ENCODE assay signal across 12 cellular contexts in genomic region chr4:187586892-187587291, GRCh38.
DNase-seq lines count a peak whose midpoint lies in the region; ATAC-seq and TF ChIP-seq lines count a peak whose summit lies in the region.
"Had no signal": no experiment of that assay in that cellular context is flagged by ENCODE, and none has a peak within 500 bp of the region (broad histone marks: within the 10 kb centered on the region; RNA-seq: fewer than 3 reads in every experiment).

No MANE protein-coding gene starts in this region.

- TF ChIP-seq POLR2A in HCT116 (IDR thresholded peaks at IDR 0.05; ENCODE audit: borderline replicate concordance, extremely low read depth, insufficient read depth, insufficient read length): no peak

- H3K27me3 ChIP-seq in HCT116 (ENCODE audit: insufficient read depth, low read length): no peaks in the 10 kb centered on the region
- H3K27me3 ChIP-seq: BE2C had no signal

- H3K36me3 ChIP-seq in HCT116 (ENCODE audit: control insufficient read depth in 1 of 2, insufficient read depth in 2 of 2, low read length in 2 of 2): no peaks in the 10 kb centered on the region
- H3K36me3 ChIP-seq: BE2C had no signal

- H3K9ac ChIP-seq in HCT116 (ENCODE audit: low read length): peak overlapping the region; percentile 63

- H3K4me3 ChIP-seq in HCT116 (replicated peaks in 1 of 2; ENCODE audit: low read depth in 1 of 2, low read length in 2 of 2) (peak overlapping the region; percentile 63), foreskin fibroblast (ENCODE audit: low read depth in 1 of 2, low read length in 2 of 2) (no peak overlapping the region)
- H3K4me3 ChIP-seq: GM12878 had no signal

- RAD21 ChIA-PET in HCT116 (lab: Charles Lee; ENCODE audit: low non-redundant PET in 1 of 2, low total read pairs in 2 of 2, uncharacterized antibody in 2 of 2, unreplicated experiment in 2 of 2): no interaction called here

- no peaks in the 10 kb centered on the region for H4K20me1 ChIP-seq in HCT116 (ENCODE audit: insufficient read depth)

- H2AFZ ChIP-seq in HCT116 (ENCODE audit: low read depth, low read length, poor library complexity, severe bottlenecking): peak overlapping the region; percentile 93

- CTCF ChIA-PET in HCT116 (lab: Charles Lee): interaction anchor here (0.9 kb wide), 1 partner anchor 20 kb away, joined by 5 read pairs; no protein-coding TSS in a partner anchor

- no peak for TF ChIP-seq CTCF in HCT116 (IDR thresholded peaks at IDR 0.05 in 2 of 3, conservative IDR thresholded peaks at IDR 0.05 in 1 of 3; ENCODE audit: borderline replicate concordance in 1 of 3, insufficient read depth in 1 of 3, low read depth in 2 of 3, low read length in 2 of 3)
- no peak for TF ChIP-seq CTCF in foreskin fibroblast (IDR thresholded peaks at IDR 0.05; ENCODE audit: low read depth, low read length)

- H3K27ac ChIP-seq in HCT116 (ENCODE audit: low read depth, low read length): peak overlapping the region; percentile 62

- no peaks in the 10 kb centered on the region for H3K79me2 ChIP-seq in HCT116 (ENCODE audit: insufficient read depth, low read length)

- peaks cover 2 to 16% of the 10 kb centered on the region in 2 experiments; a peak in 3 of 4 replicates for H3K4me1 ChIP-seq in HCT116 (ENCODE audit: control insufficient read depth in 1 of 2, insufficient read depth in 2 of 2, low read length in 2 of 2)
- H3K4me1 ChIP-seq: BE2C had no signal

- intact Hi-C loops in HCT116 (cut with micrococcal nuclease): no loop called here
- intact Hi-C loops in Right ventricle myocardium inferior (cut with DNase I): no loop called here

- DNase-seq in HCT116 (ENCODE audit: low read depth, low spot score) (peak; percentile 73), RPMI7951 (ENCODE audit: low read depth) (peak; percentile 62), foreskin fibroblast (peak; percentile 5 to 6), renal cortical epithelial cell (ENCODE audit: low read depth) (peak; percentile 79), Right ventricle myocardium inferior (ENCODE audit: missing footprints) (no peak), NCI-H1105 (lab: John Stamatoyannopoulos, UW) (no peak)
- no peak for DNase-seq in activated T-cell treated with anti-CD3 and anti-CD28 coated beads, Interleukin-2, amount 50 U/mL, for 1 hour
- DNase-seq: BE2C, NCI-H1694 treated with DMSO at 0.1 percent for 48 hours, NCI-H2171, NCI-H82 had no signal

- no peaks in the 10 kb centered on the region for H3K9me3 ChIP-seq in HCT116 (ENCODE audit: control insufficient read depth in 1 of 2, insufficient read depth in 1 of 2, low read depth in 1 of 2, low read length in 2 of 2)
- H3K9me3 ChIP-seq: BE2C had no signal

- TF ChIP-seq RAD21 in HCT116 (IDR thresholded peaks at IDR 0.05; ENCODE audit: low read depth): peak; percentile 25; the same call in 1 of the 2 replicates

- POLR2A ChIA-PET in HCT116 (lab: Charles Lee): interaction anchor here (1.1 to 1.2 kb wide), 2 partner anchors 12 to 639 kb away, joined by 3 to 4 read pairs; no protein-coding TSS in a partner anchor

- peak overlapping the region; percentile 83 for H3K4me2 ChIP-seq in HCT116 (ENCODE audit: low read length)

- BruUV-seq in HCT116 (replicated peaks; lab: Mats Ljungman, UMichigan): no TSS peak

- ATAC-seq in HCT116 (peak; percentile 88), Right ventricle myocardium inferior (no peak)
- ATAC-seq: GM12878 had no signal

- no peaks in the 10 kb centered on the region for H3K9me2 ChIP-seq in HCT116 (ENCODE audit: insufficient read depth)

TF ChIP-seq in HCT116, 20 proteins besides CTCF, POLR2A, EP300 and RAD21:
- TF ChIP-seq ELF1 (IDR thresholded peaks at IDR 0.05; ENCODE audit: borderline replicate concordance, low read depth): no peak
- no peak for TF ChIP-seq TCF7L2 (IDR thresholded peaks at IDR 0.05; ENCODE audit: borderline replicate concordance, extremely low read depth, insufficient read depth, insufficient read length)
- TF ChIP-seq CBX3 (IDR thresholded peaks at IDR 0.05; ENCODE audit: low read depth): peak; percentile 41; the same call in 1 of the 2 replicates
- TF ChIP-seq SP1 (IDR thresholded peaks at IDR 0.05; ENCODE audit: low read depth): peak; percentile 40; the same call in 1 of the 2 replicates
- peak; percentile 57 for TF ChIP-seq SIN3A (IDR thresholded peaks at IDR 0.05; ENCODE audit: low read depth)
- no peak for TF ChIP-seq YY1 (IDR thresholded peaks at IDR 0.05; ENCODE audit: extremely low read depth, insufficient replicate concordance, low read depth, low read length)
- no peak for TF ChIP-seq ZBTB33 (IDR thresholded peaks at IDR 0.05; ENCODE audit: extremely low read depth, insufficient replicate concordance, low read length)
- TF ChIP-seq ATF3 (IDR thresholded peaks at IDR 0.05): no peak
- TF ChIP-seq EGR1 (IDR thresholded peaks at IDR 0.05; ENCODE audit: low read depth): no peak
- TF ChIP-seq JUND (IDR thresholded peaks at IDR 0.05): 0 out of 2 replicates have a peak, but pooled peaks have one; percentile 24
- peak; percentile 52 for TF ChIP-seq CEBPB (IDR thresholded peaks at IDR 0.05; ENCODE audit: low read depth)
- TF ChIP-seq MAX (IDR thresholded peaks at IDR 0.05): peak; percentile 57
- TF ChIP-seq SRF (IDR thresholded peaks at IDR 0.05; ENCODE audit: low read depth): peak; percentile 71
- peak; percentile 43; the same call in 1 of the 2 replicates for TF ChIP-seq FOSL1 (IDR thresholded peaks at IDR 0.05; ENCODE audit: low read depth)
- TF ChIP-seq POLR2AphosphoS5 (IDR thresholded peaks at IDR 0.05; ENCODE audit: low read depth, low read length): peak; percentile 74
- TF ChIP-seq EZH2 (IDR thresholded peaks at IDR 0.05): no peak
- TF ChIP-seq ZNF274 (IDR thresholded peaks at IDR 0.05; ENCODE audit: low read depth, low read length): no peak
- TF ChIP-seq ZFX (IDR thresholded peaks at IDR 0.05): no peak
- TF ChIP-seq REST (IDR thresholded peaks at IDR 0.05; ENCODE audit: low read depth): no peak
- TF ChIP-seq EZH2phosphoT487 (IDR thresholded peaks at IDR 0.05; ENCODE audit: borderline replicate concordance): no peak

Comparison
In these comparisons a context has a peak if more than half of its experiments do, and no peak if none do; other contexts are left out.
1. DNase-seq: peak in HCT116 (single experiment), RPMI7951 (single experiment), foreskin fibroblast (2 of 2) and renal cortical epithelial cell (single experiment); none in Right ventricle myocardium inferior (single experiment), NCI-H1105 (single experiment) and activated T-cell treated with anti-CD3 and anti-CD28 coated beads, Interleukin-2, amount 50 U/mL, for 1 hour (single experiment).
2. H3K4me3 ChIP-seq: peak in HCT116 (2 of 2); none in foreskin fibroblast (0 of 2).